8 cellular contexts compared by ENCODE assay signal in the genomic region with DNA sequence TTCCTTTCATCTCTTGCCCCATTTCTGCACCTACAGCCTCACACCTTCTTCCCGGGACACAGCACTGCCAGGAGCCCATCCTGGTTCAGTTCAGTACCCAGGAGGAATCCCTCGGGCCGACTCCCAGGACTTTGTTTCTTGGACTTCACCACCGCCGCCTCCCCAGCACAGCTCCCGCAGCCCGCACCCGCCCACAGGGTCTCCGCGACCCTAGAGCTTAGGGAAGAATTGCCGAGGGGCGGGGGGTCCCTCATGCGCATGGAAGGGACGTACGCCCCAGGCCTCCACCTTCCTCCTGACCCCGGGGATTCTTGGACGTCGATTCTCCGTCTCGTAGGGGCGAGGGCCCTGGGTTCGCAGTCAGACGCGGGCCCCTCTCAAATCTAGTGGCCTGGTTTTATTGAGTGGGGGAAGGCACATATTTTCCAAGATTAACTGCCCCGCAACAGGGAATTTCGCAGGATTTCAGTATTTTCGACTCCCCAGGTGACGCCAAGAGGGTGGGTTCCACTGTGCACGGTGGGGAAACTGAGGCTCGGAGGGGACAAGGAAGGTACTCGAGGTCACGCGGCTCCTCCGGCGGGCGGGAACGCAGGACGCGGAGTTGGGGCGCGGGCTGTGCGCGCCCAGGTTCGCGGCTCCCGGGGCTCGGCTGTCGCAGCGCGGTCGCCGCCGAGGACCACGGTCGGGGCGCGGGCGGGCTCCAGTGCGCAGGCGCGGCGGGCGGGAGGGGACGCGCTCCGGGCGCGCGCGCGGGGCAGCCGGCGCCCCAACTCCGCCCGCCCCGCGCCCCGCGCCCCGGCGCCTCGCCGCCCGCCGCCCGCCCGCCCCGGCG. TPM values are rescaled to one million over a fixed set of nuclear protein-coding genes. Genes with fewer than 3 reads are reported as not detected.
DNase-seq lines count a peak whose midpoint lies in the region; ATAC-seq and TF ChIP-seq lines count a peak whose summit lies in the region.

A gene (plus strand): TSS at position 733 of the 835 bp plus-strand sequence. CDS start 176 bp downstream, outside the sequence.

- H3K4me3 Mint-ChIP-seq in CD8-positive, alpha-beta T cell: peak within 1 kb of the TSS; percentile 30
- peak within 1 kb of the TSS; percentile 43 for H3K4me3 Mint-ChIP-seq in activated naive CD8-positive, alpha-beta T cell treated with anti-CD3 and anti-CD28 coated beads for 36 hours

- H3K4me3 ChIP-seq in CD8-positive, alpha-beta T cell (ENCODE audit: low read depth, low read length): no peak within 1 kb of the TSS
- H3K4me3 ChIP-seq in iPS-20b (ENCODE audit: low read length): peak within 1 kb of the TSS; percentile 78
- H3K4me3 ChIP-seq in stomach: peak within 1 kb of the TSS; percentile 53 to 72 (median 60)

- H3K27me3 Mint-ChIP-seq in CD8-positive, alpha-beta T cell (ENCODE audit: low read depth): peaks cover 29% of the 10 kb centered on the region
- peaks cover 59% of the 10 kb centered on the region for H3K27me3 Mint-ChIP-seq in activated naive CD8-positive, alpha-beta T cell treated with anti-CD3 and anti-CD28 coated beads for 36 hours

- TF ChIP-seq POLR2A in stomach (IDR thresholded peaks at IDR 0.05): no peak

- CTCF ChIA-PET in CD8-positive, alpha-beta T cell (lab: Charles Lee): no interaction called here

- H3K4me1 Mint-ChIP-seq in CD8-positive, alpha-beta T cell (ENCODE audit: low read depth): peaks cover 2% of the 10 kb centered on the region
- H3K4me1 Mint-ChIP-seq in activated naive CD8-positive, alpha-beta T cell treated with anti-CD3 and anti-CD28 coated beads for 36 hours: no peaks in the 10 kb centered on the region

- no peak for TF ChIP-seq CTCF in CD8-positive, alpha-beta T cell (IDR thresholded peaks at IDR 0.05)
- no peak for TF ChIP-seq CTCF in stomach (IDR thresholded peaks at IDR 0.05)

- no peak within 1 kb of the TSS for H3K27ac Mint-ChIP-seq in CD8-positive, alpha-beta T cell
- H3K27ac Mint-ChIP-seq in activated naive CD8-positive, alpha-beta T cell treated with anti-CD3 and anti-CD28 coated beads for 36 hours: no peak within 1 kb of the TSS

- no peaks in the 10 kb centered on the region for H3K9me3 Mint-ChIP-seq in CD8-positive, alpha-beta T cell
- H3K9me3 Mint-ChIP-seq in activated naive CD8-positive, alpha-beta T cell treated with anti-CD3 and anti-CD28 coated beads for 36 hours: no peaks in the 10 kb centered on the region

- POLR2A ChIA-PET in CD8-positive, alpha-beta T cell (lab: Charles Lee): no interaction called here

- no peaks in the 10 kb centered on the region for H3K36me3 ChIP-seq in CD8-positive, alpha-beta T cell (ENCODE audit: insufficient read depth, low read length)
- no peaks in the 10 kb centered on the region for H3K36me3 ChIP-seq in iPS-20b (ENCODE audit: insufficient read depth, low read depth, low read length)
- H3K36me3 ChIP-seq in stomach: no peaks in the 10 kb centered on the region

- no peaks in the 10 kb centered on the region for H3K27me3 ChIP-seq in CD8-positive, alpha-beta T cell (ENCODE audit: insufficient read depth, low read length)
- H3K27me3 ChIP-seq in iPS-20b (ENCODE audit: insufficient read depth, low read length) (peaks cover 63% of the 10 kb centered on the region), stomach (peaks cover 0 to 57% (median 26%) of the 10 kb centered on the region in 3 donors)

- no peaks in the 10 kb centered on the region for H3K4me1 ChIP-seq in CD8-positive, alpha-beta T cell (ENCODE audit: insufficient read depth, low read length)
- H3K4me1 ChIP-seq in iPS-20b (ENCODE audit: insufficient read depth, low read length): peaks cover 7% of the 10 kb centered on the region; the same call in 1 of the 2 replicates
- peaks cover 13 to 23% (median 21%) of the 10 kb centered on the region in 4 donors for H3K4me1 ChIP-seq in stomach

- H3K27ac ChIP-seq in CD8-positive, alpha-beta T cell (ENCODE audit: low read depth, low read length): no peak within 1 kb of the TSS
- no peak within 1 kb of the TSS for H3K27ac ChIP-seq in iPS-20b (ENCODE audit: low read length)
- H3K27ac ChIP-seq in stomach: peak within 1 kb of the TSS in 1 of 5 donors; percentile 14

- WGBS in stomach, 5 donors: 7 to 13% (median 11%) methylated on average over 22 to 88 of the region's 89 CpGs

- intact Hi-C loops in CD8-positive, alpha-beta T cell (cut with DNase I, micrococcal nuclease): no loop called here
- intact Hi-C loops in stomach (cut with DNase I; ENCODE audit: low total_unique reads): no loop called here

- DNase-seq in CD8-positive, alpha-beta T cell: no peak
- DNase-seq in activated naive CD8-positive, alpha-beta T cell treated with anti-CD3 and anti-CD28 coated beads for 36 hours: peak; percentile 52
- no peak for DNase-seq in stomach

- TF ChIP-seq EP300 in stomach (IDR thresholded peaks at IDR 0.05): no peak

- H3K36me3 Mint-ChIP-seq in CD8-positive, alpha-beta T cell: no peaks in the 10 kb centered on the region
- no peaks in the 10 kb centered on the region for H3K36me3 Mint-ChIP-seq in activated naive CD8-positive, alpha-beta T cell treated with anti-CD3 and anti-CD28 coated beads for 36 hours

- no peaks in the 10 kb centered on the region for H3K9me3 ChIP-seq in CD8-positive, alpha-beta T cell (ENCODE audit: low read length)
- H3K9me3 ChIP-seq in iPS-20b (ENCODE audit: insufficient read depth, low read depth, low read length) (no peaks in the 10 kb centered on the region), stomach (no peaks in the 10 kb centered on the region)

- ATAC-seq in CD8-positive, alpha-beta T cell: no peak
- peak; percentile 43 for ATAC-seq in HG02759 (IDR thresholded peaks at IDR 0.05; ENCODE audit: unreplicated experiment)
- no peak for ATAC-seq in GM19328 (IDR thresholded peaks at IDR 0.05; ENCODE audit: unreplicated experiment)
- no peak for ATAC-seq in GM18502 (IDR thresholded peaks at IDR 0.05; ENCODE audit: poor library complexity, unreplicated experiment)
- ATAC-seq in HG03342 (IDR thresholded peaks at IDR 0.05; ENCODE audit: unreplicated experiment): no peak

- H3K9ac ChIP-seq in iPS-20b (ENCODE audit: low read depth, low read length): peak within 1 kb of the TSS; percentile 75

RNA-seq across cellular contexts. Expression of the gene that starts here (rescaled TPM):
- total RNA-seq in CD8-positive, alpha-beta T cell: not detected
- total RNA-seq in activated naive CD8-positive, alpha-beta T cell treated with anti-CD3 and anti-CD28 coated beads for 36 hours: under 1 TPM in 1 of 2 experiments, not detected in 1; 0.06 TPM
- total RNA-seq in stomach: 1 to 10 TPM in 3 of 5 donors, under 1 TPM in 2; 0.45 to 1.8 (median 1.5) TPM
- polyA plus RNA-seq in stomach: 1 to 10 TPM in 2 of 3 donors, under 1 TPM in 1; 0.33 to 1.5 (median 1.1) TPM

Comparison
In these comparisons a context has a peak if more than half of its experiments do, and no peak if none do; other contexts are left out.
1. Peak in DNase-seq in activated naive CD8-positive, alpha-beta T cell treated with anti-CD3 and anti-CD28 coated beads for 36 hours; RNA of the gene not detected or under 1 TPM.